In genomic region chr1:202189012-202189790, GRCh38 we compare ENCODE assay signal across 8 cellular contexts. TPM values are rescaled to one million over a fixed set of nuclear protein-coding genes. Genes with fewer than 3 reads are reported as not detected.
A peak's percentile ranks its signal among the peaks of the same experiment; 100 is the strongest.
DNase-seq lines count a peak whose midpoint lies in the region; ATAC-seq and TF ChIP-seq lines count a peak whose summit lies in the region.

No MANE protein-coding gene starts in this region.

- POLR2A ChIA-PET in CD4-positive, alpha-beta memory T cell (lab: Charles Lee; ENCODE audit: partially characterized antibody), result no interaction called here
- POLR2A ChIA-PET in HCT116 (lab: Charles Lee), result interaction anchor here (1.3 kb wide), 1 partner anchor 179 kb away, joined by 3 read pairs; the partner anchor contains the start of gene ELF3

- peak; percentile 62 to 73 (median 66) for DNase-seq in CD4-positive, alpha-beta memory T cell
- DNase-seq in HCT116 (ENCODE audit: low read depth, low spot score), result no peak
- DNase-seq in activated T-cell treated with anti-CD3 and anti-CD28 coated beads, Interleukin-2, amount 50 U/mL, for 1 hour, result peak; percentile 82
- DNase-seq in esophagus squamous epithelium (lab: John Stamatoyannopoulos, UW), result no peak
- DNase-seq in neural progenitor cell (ENCODE audit: low spot score), result peak; percentile 92
- peak; percentile 82 for DNase-seq in superior temporal gyrus (ENCODE audit: extremely low spot score)

- 62 to 68% methylated on average over 10 to 13 of the region's 19 CpGs for WGBS in esophagus squamous epithelium, 2 donors

- peaks cover 9% of the 10 kb centered on the region for H3F3A ChIP-seq in neural progenitor cell (ENCODE audit: low read depth)

- H3K9ac ChIP-seq in HCT116 (ENCODE audit: low read length), result no peak overlapping the region
- no peak overlapping the region for H3K9ac ChIP-seq in OCI-LY3 (ENCODE audit: low read length)
- H3K9ac ChIP-seq in neural progenitor cell, result no peak overlapping the region

- RAD21 ChIA-PET in HCT116 (lab: Charles Lee; ENCODE audit: low non-redundant PET in 1 of 2, low total read pairs in 2 of 2, uncharacterized antibody in 2 of 2, unreplicated experiment in 2 of 2), result interaction anchor here (0.6 to 0.9 kb wide), 7 partner anchors 10 to 530 kb away, joined by 3 to 6 read pairs (median 3); no protein-coding TSS in a partner anchor

- H3K27ac ChIP-seq in CD4-positive, alpha-beta memory T cell (ENCODE audit: low read depth, low read length), result no peak overlapping the region
- H3K27ac ChIP-seq in HCT116 (ENCODE audit: low read depth, low read length) (no peak overlapping the region), OCI-LY3 (ENCODE audit: low read length) (no peak overlapping the region), esophagus squamous epithelium (no peak overlapping the region), neural progenitor cell (no peak overlapping the region)

- TF ChIP-seq RAD21 in HCT116 (IDR thresholded peaks at IDR 0.05; ENCODE audit: low read depth), result peak; percentile 64

- intact Hi-C loops in CD4-positive, alpha-beta memory T cell (cut with micrococcal nuclease), result no loop called here
- intact Hi-C loops in HCT116 (cut with micrococcal nuclease), result loop anchor here (1.0 to 10.0 kb wide), 2 partner anchors 126 to 436 kb away; no protein-coding TSS in a partner anchor
- intact Hi-C loops in esophagus squamous epithelium (cut with DNase I), result loop anchor here (5.0 to 10.0 kb wide), 2 partner anchors 128 to 526 kb away; partner anchors contain the start of gene SYT2

- peak; percentile 69 for ATAC-seq in HCT116
- ATAC-seq in HG02973 (IDR thresholded peaks at IDR 0.05; ENCODE audit: unreplicated experiment), result no peak

- H3K79me2 ChIP-seq in HCT116 (ENCODE audit: insufficient read depth, low read length) (no peaks in the 10 kb centered on the region), OCI-LY3 (ENCODE audit: low read length) (no peaks in the 10 kb centered on the region), neural progenitor cell (ENCODE audit: low read depth) (no peaks in the 10 kb centered on the region)

- no TSS peak for BruUV-seq in HCT116 (replicated peaks; lab: Mats Ljungman, UMichigan)

- no peak overlapping the region for H3K4me3 Mint-ChIP-seq in CD4-positive, alpha-beta memory T cell
- H3K4me3 Mint-ChIP-seq in neural progenitor cell, result no peak overlapping the region

- no peaks in the 10 kb centered on the region for H3K9me2 ChIP-seq in HCT116 (ENCODE audit: insufficient read depth)

- peaks cover 6 to 15% of the 10 kb centered on the region in 2 donors for H3K27me3 Mint-ChIP-seq in CD4-positive, alpha-beta memory T cell
- peaks cover 16% of the 10 kb centered on the region for H3K27me3 Mint-ChIP-seq in neural progenitor cell (ENCODE audit: insufficient read depth, low read depth)

- H4K20me1 ChIP-seq in HCT116 (ENCODE audit: insufficient read depth) (no peaks in the 10 kb centered on the region), OCI-LY3 (ENCODE audit: insufficient read depth, low read length) (no peaks in the 10 kb centered on the region), neural progenitor cell (ENCODE audit: low read depth) (no peaks in the 10 kb centered on the region)

- peaks cover 13% of the 10 kb centered on the region for H3K27me3 ChIP-seq in CD4-positive, alpha-beta memory T cell (ENCODE audit: insufficient read depth, low read length)
- H3K27me3 ChIP-seq in HCT116 (ENCODE audit: insufficient read depth, low read length), result no peaks in the 10 kb centered on the region
- H3K27me3 ChIP-seq in OCI-LY3 (ENCODE audit: low read depth, low read length), result peaks cover 36% of the 10 kb centered on the region
- peaks cover 0 to 86% (median 1%) of the 10 kb centered on the region in 4 donors for H3K27me3 ChIP-seq in esophagus squamous epithelium
- H3K27me3 ChIP-seq in neural progenitor cell, result peaks cover 18% of the 10 kb centered on the region

- no peak for TF ChIP-seq POLR2A in HCT116 (IDR thresholded peaks at IDR 0.05; ENCODE audit: borderline replicate concordance, extremely low read depth, insufficient read depth, insufficient read length)
- no peak for TF ChIP-seq POLR2A in esophagus squamous epithelium (IDR thresholded peaks at IDR 0.05)

- H3K4me3 ChIP-seq in CD4-positive, alpha-beta memory T cell (ENCODE audit: low read length in 2 of 2), result no peak overlapping the region
- no peak overlapping the region for H3K4me3 ChIP-seq in HCT116 (replicated peaks in 1 of 2; ENCODE audit: low read depth in 1 of 2, low read length in 2 of 2)
- no peak overlapping the region for H3K4me3 ChIP-seq in OCI-LY3 (ENCODE audit: low read length)
- H3K4me3 ChIP-seq in esophagus squamous epithelium, result no peak overlapping the region
- H3K4me3 ChIP-seq in neural progenitor cell, result no peak overlapping the region

- H3K4me1 Mint-ChIP-seq in CD4-positive, alpha-beta memory T cell, result peaks cover 5 to 14% (median 8%) of the 10 kb centered on the region in 4 donors
- peaks cover 10% of the 10 kb centered on the region for H3K4me1 Mint-ChIP-seq in neural progenitor cell

- H2AFZ ChIP-seq in HCT116 (ENCODE audit: low read depth, low read length, poor library complexity, severe bottlenecking) (no peak overlapping the region), OCI-LY3 (ENCODE audit: low read depth, low read length) (no peak overlapping the region), neural progenitor cell (replicated peaks) (peak overlapping the region; percentile 92)

- no peaks in the 10 kb centered on the region for H3K36me3 Mint-ChIP-seq in CD4-positive, alpha-beta memory T cell
- H3K36me3 Mint-ChIP-seq in neural progenitor cell, result no peaks in the 10 kb centered on the region

- H3K9me3 ChIP-seq in CD4-positive, alpha-beta memory T cell (ENCODE audit: control insufficient read depth in 1 of 2, low read length in 2 of 2), result no peaks in the 10 kb centered on the region
- H3K9me3 ChIP-seq in HCT116 (ENCODE audit: control insufficient read depth in 1 of 2, insufficient read depth in 1 of 2, low read depth in 1 of 2, low read length in 2 of 2) (no peaks in the 10 kb centered on the region), OCI-LY3 (ENCODE audit: insufficient read depth, low read length) (no peaks in the 10 kb centered on the region), esophagus squamous epithelium (no peaks in the 10 kb centered on the region), neural progenitor cell (ENCODE audit: low read depth) (no peaks in the 10 kb centered on the region)

- H3K36me3 ChIP-seq in CD4-positive, alpha-beta memory T cell (ENCODE audit: insufficient read depth, low read length), result no peaks in the 10 kb centered on the region
- no peaks in the 10 kb centered on the region for H3K36me3 ChIP-seq in HCT116 (ENCODE audit: control insufficient read depth in 1 of 2, insufficient read depth in 2 of 2, low read length in 2 of 2)
- no peaks in the 10 kb centered on the region for H3K36me3 ChIP-seq in OCI-LY3 (replicated peaks; ENCODE audit: low read depth, low read length)
- H3K36me3 ChIP-seq in esophagus squamous epithelium, result no peaks in the 10 kb centered on the region
- H3K36me3 ChIP-seq in neural progenitor cell, result no peaks in the 10 kb centered on the region

- TF ChIP-seq CTCF in HCT116 (IDR thresholded peaks at IDR 0.05 in 2 of 3, conservative IDR thresholded peaks at IDR 0.05 in 1 of 3; ENCODE audit: borderline replicate concordance in 1 of 3, insufficient read depth in 1 of 3, low read depth in 2 of 3, low read length in 2 of 3), result peak; percentile 58 to 75 (median 72)
- TF ChIP-seq CTCF in OCI-LY3 (IDR thresholded peaks at IDR 0.05; ENCODE audit: low read depth, low read length), result peak; percentile 67
- peak; percentile 52 to 94 (median 64) for TF ChIP-seq CTCF in esophagus squamous epithelium (IDR thresholded peaks at IDR 0.05)
- TF ChIP-seq CTCF in neural progenitor cell (IDR thresholded peaks at IDR 0.05), result peak; percentile 82

- CTCF ChIA-PET in CD4-positive, alpha-beta memory T cell (lab: Charles Lee; ENCODE audit: partially characterized antibody), result interaction anchor here (0.8 to 3.0 kb wide), 18 partner anchors 8 to 530 kb away, joined by 3 to 30 read pairs (median 4); partner anchors contain the start of gene PTPN7
- CTCF ChIA-PET in HCT116 (lab: Charles Lee), result interaction anchor here (0.6 to 3.1 kb wide), 22 partner anchors 9 to 876 kb away, joined by 3 to 31 read pairs (median 4); partner anchors contain the start of gene UBE2T

- H3K4me1 ChIP-seq in CD4-positive, alpha-beta memory T cell (ENCODE audit: insufficient read depth, low read length), result peaks cover 11% of the 10 kb centered on the region
- H3K4me1 ChIP-seq in HCT116 (ENCODE audit: control insufficient read depth in 1 of 2, insufficient read depth in 2 of 2, low read length in 2 of 2) (peaks cover 0 to 10% of the 10 kb centered on the region in 2 experiments; a peak in 3 of 4 replicates), OCI-LY3 (ENCODE audit: low read length) (peaks cover 3% of the 10 kb centered on the region; the same call in 1 of the 2 replicates), esophagus squamous epithelium (peaks cover 6 to 29% (median 10%) of the 10 kb centered on the region in 3 donors), neural progenitor cell (peaks cover 4% of the 10 kb centered on the region)

- H3K9me3 Mint-ChIP-seq in CD4-positive, alpha-beta memory T cell, result no peaks in the 10 kb centered on the region
- no peaks in the 10 kb centered on the region for H3K9me3 Mint-ChIP-seq in neural progenitor cell

- H3K4me2 ChIP-seq in HCT116 (ENCODE audit: low read length), result no peak overlapping the region
- H3K4me2 ChIP-seq in OCI-LY3 (ENCODE audit: low read length), result no peak overlapping the region
- H3K4me2 ChIP-seq in neural progenitor cell, result no peak overlapping the region

- no peak overlapping the region for H3K27ac Mint-ChIP-seq in CD4-positive, alpha-beta memory T cell
- H3K27ac Mint-ChIP-seq in neural progenitor cell, result no peak overlapping the region

RNA-seq across cellular contexts. Expression of gene LGR6, which starts 4.4 kb away (rescaled TPM):
- under 1 TPM in 1 of 2 experiments, not detected in 1; 0.17 TPM for total RNA-seq in CD4-positive, alpha-beta memory T cell
- under 1 TPM; 0.16 to 0.33 TPM for polyA plus RNA-seq in CD4-positive, alpha-beta memory T cell
- total RNA-seq in HCT116 (2021; ENCODE audit: unreplicated experiment), result 0.20 TPM
- 0.48 and 1.2 TPM in 2 replicates for polyA plus RNA-seq in HCT116 (2012)
- total RNA-seq in esophagus squamous epithelium, result 1 to 10 TPM in 3 of 4 donors, under 1 TPM in 1; 0.53 to 6.4 (median 2.9) TPM
- 0.25 TPM in 1 of 2 replicates, not detected in the other for total RNA-seq in neural progenitor cell (ENCODE audit: low replicate concordance)

RNA-seq across cellular contexts. Expression of gene PTPN7, which starts 28.8 kb away (rescaled TPM):
- 10 to 100 TPM; 67.6 to 68.4 TPM for total RNA-seq in CD4-positive, alpha-beta memory T cell
- polyA plus RNA-seq in CD4-positive, alpha-beta memory T cell, result 10 to 100 TPM; 50.5 to 84.1 TPM
- total RNA-seq in HCT116 (2021; ENCODE audit: unreplicated experiment), result 0.76 TPM
- polyA plus RNA-seq in HCT116 (2012), result 0.12 and 0.25 TPM in 2 replicates
- total RNA-seq in esophagus squamous epithelium, result 1 to 10 TPM; 1.9 to 5.5 (median 3.1) TPM
- not detected in 2 replicates for total RNA-seq in neural progenitor cell (ENCODE audit: low replicate concordance)

RNA-seq across cellular contexts. Expression of gene ARL8A, which starts 44.7 kb away (rescaled TPM):
- total RNA-seq in CD4-positive, alpha-beta memory T cell, result 10 to 100 TPM; 48.1 to 55.0 TPM
- polyA plus RNA-seq in CD4-positive, alpha-beta memory T cell, result 10 to 100 TPM in 1 of 2 donors, 1 to 10 TPM in 1; 7.1 to 10.8 TPM
- total RNA-seq in HCT116 (2021; ENCODE audit: unreplicated experiment) (45.6 TPM), esophagus squamous epithelium (10 to 100 TPM; 21.2 to 31.3 (median 23.1) TPM), neural progenitor cell (ENCODE audit: low replicate concordance) (13.3 and 29.6 TPM in 2 replicates)
- polyA plus RNA-seq in HCT116 (2012), result 35.2 and 36.4 TPM in 2 replicates

Comparison
In these comparisons a context has a peak if more than half of its experiments do, and no peak if none do; other contexts are left out.
1. DNase-seq: peak in CD4-positive, alpha-beta memory T cell (5 of 5), activated T-cell treated with anti-CD3 and anti-CD28 coated beads, Interleukin-2, amount 50 U/mL, for 1 hour (single experiment), neural progenitor cell (single experiment) and superior temporal gyrus (single experiment); none in HCT116 (single experiment) and esophagus squamous epithelium (single experiment).
2. RNA of gene PTPN7, which starts 28.8 kb away (total RNA-seq): 67.6 to 68.4 TPM in CD4-positive, alpha-beta memory T cell; 1.9 to 5.5 TPM in esophagus squamous epithelium, 0.76 TPM in HCT116 (single experiment) and not detected in neural progenitor cell; every median in the first group is over 10 times any median in the second.
3. Peak in every context shown above with its lines, with median percentiles within 50 percentile points of each other: CTCF ChIP-seq.